In genomic region chr14:21039585-21040369, GRCh38 we compare ENCODE assay signal across 8 cellular contexts. TPM values are rescaled to one million over a fixed set of nuclear protein-coding genes. Genes with fewer than 3 reads are reported as not detected.
A peak's percentile ranks its signal among the peaks of the same experiment; 100 is the strongest.
DNase-seq lines count a peak whose midpoint lies in the region; TF ChIP-seq lines count a peak whose summit lies in the region.

No MANE protein-coding gene starts in this region.

- H3K36me3 ChIP-seq in adrenal gland (replicated peaks in 1 of 2) (no peaks in the 10 kb centered on the region), cardiac muscle cell (no peaks in the 10 kb centered on the region)

- no peaks in the 10 kb centered on the region for H3K27me3 ChIP-seq in adrenal gland
- no peaks in the 10 kb centered on the region for H3K27me3 ChIP-seq in cardiac muscle cell

- no peak for TF ChIP-seq POLR2A in adrenal gland (IDR thresholded peaks at IDR 0.05)

- no peaks in the 10 kb centered on the region for H3K9me3 ChIP-seq in adrenal gland (replicated peaks in 1 of 3)
- no peaks in the 10 kb centered on the region for H3K9me3 ChIP-seq in cardiac muscle cell (ENCODE audit: low read depth)

- TF ChIP-seq CTCF in GM12875 (IDR thresholded peaks at IDR 0.05; ENCODE audit: borderline replicate concordance, insufficient read depth, low read depth, low read length): peak; percentile 48
- TF ChIP-seq CTCF in adrenal gland (IDR thresholded peaks at IDR 0.05): peak; percentile 46 to 84 (median 74)
- TF ChIP-seq CTCF in cardiac muscle cell (IDR thresholded peaks at IDR 0.05; ENCODE audit: low read depth, low read length): peak; percentile 73

- no peak overlapping the region for H3K4me3 ChIP-seq in GM12875 (ENCODE audit: low read depth, low read length)
- no peak overlapping the region for H3K4me3 ChIP-seq in adrenal gland
- H3K4me3 ChIP-seq in cardiac muscle cell: no peak overlapping the region

- intact Hi-C loops in adrenal gland (cut with DNase I): no loop called here

- H3K4me1 ChIP-seq in adrenal gland (replicated peaks in 1 of 2): peaks cover 35 to 62% of the 10 kb centered on the region in 2 donors
- peaks cover 17% of the 10 kb centered on the region for H3K4me1 ChIP-seq in cardiac muscle cell (ENCODE audit: low read depth)

- H3K27ac ChIP-seq in adrenal gland: peak overlapping the region in 4 of 5 donors; percentile 43 to 86 (median 78)
- peak overlapping the region; percentile 80 for H3K27ac ChIP-seq in cardiac muscle cell

- DNase-seq in AG20443 (ENCODE audit: low spot score) (peak; percentile 78), NCI-H2196 (lab: John Stamatoyannopoulos, UW; ENCODE audit: unreplicated experiment) (peak; percentile 67), adrenal gland (peak; percentile 58 to 80 (median 73)), cardiac muscle cell (ENCODE audit: low read depth in 1 of 2, low spot score in 1 of 2) (peak; percentile 85 to 86), pons (ENCODE audit: low spot score) (peak; percentile 95), NCI-H187 (lab: John Stamatoyannopoulos, UW) (no peak)
- no peak for DNase-seq in stimulated activated CD4-positive, alpha-beta T cell treated with anti-CD3 and anti-CD28 coated beads, Interleukin-4, amount 100 ng/mL, for 4 hours

- 49 to 53% (median 52%) methylated on average over 8 of the region's 8 CpGs for WGBS in adrenal gland, 4 donors

RNA-seq across cellular contexts. Expression of gene RNASE7, which starts 2.4 kb away (rescaled TPM):
- total RNA-seq in adrenal gland (under 1 TPM in 1 of 8 donors, not detected in 7; 0.34 TPM), cardiac muscle cell (not detected in 2 replicates)
- polyA plus RNA-seq in adrenal gland (under 1 TPM in 1 of 3 donors, not detected in 2; 0.20 TPM), cardiac muscle cell (not detected in 2 replicates)

RNA-seq across cellular contexts. Expression of gene RNASE13, which starts 5.2 kb away (rescaled TPM):
- total RNA-seq in adrenal gland (under 1 TPM in 1 of 8 donors, not detected in 7; 0.27 TPM), cardiac muscle cell (not detected in 2 replicates)
- polyA plus RNA-seq in adrenal gland (under 1 TPM in 1 of 3 donors, not detected in 2; 0.03 TPM), cardiac muscle cell (0.84 TPM in 1 of 2 replicates, not detected in the other)

RNA-seq across cellular contexts. Expression of gene TPPP2, which starts 9.8 kb away (rescaled TPM):
- total RNA-seq in adrenal gland (1 to 10 TPM in 2 of 8 donors, under 1 TPM in 1, not detected in 5; 0.31 to 1.1 (median 1.0) TPM), cardiac muscle cell (0.92 TPM in 1 of 2 replicates, not detected in the other)
- polyA plus RNA-seq in adrenal gland (under 1 TPM in 2 of 3 donors, not detected in 1; 0.44 to 0.80 TPM), cardiac muscle cell (0.39 and 1.9 TPM in 2 replicates)

RNA-seq across cellular contexts. Expression of gene NDRG2, which starts 14.9 kb away (rescaled TPM):
- total RNA-seq in adrenal gland: 1,000 to 10,000 TPM in 1 of 8 donors, 100 to 1,000 TPM in 7; 401 to 1,323 (median 686) TPM
- polyA plus RNA-seq in adrenal gland: 100 to 1,000 TPM; 399 to 639 (median 619) TPM
- total RNA-seq in cardiac muscle cell: 218 and 234 TPM in 2 replicates
- polyA plus RNA-seq in cardiac muscle cell: 386 and 423 TPM in 2 replicates

RNA-seq across cellular contexts. Expression of gene RNASE8, which starts 17.8 kb away (rescaled TPM):
- total RNA-seq in adrenal gland (not detected), cardiac muscle cell (not detected in 2 replicates)
- polyA plus RNA-seq in adrenal gland (not detected), cardiac muscle cell (not detected in 2 replicates)

Comparison
In these comparisons a context has a peak if more than half of its experiments do, and no peak if none do; other contexts are left out.
1. DNase-seq: peak in AG20443 (single experiment), NCI-H2196 (single experiment), adrenal gland (7 of 7), cardiac muscle cell (2 of 2) and pons (single experiment); none in stimulated activated CD4-positive, alpha-beta T cell treated with anti-CD3 and anti-CD28 coated beads, Interleukin-4, amount 100 ng/mL, for 4 hours (0 of 2) and NCI-H187 (0 of 2).
2. Peak in every context shown above with its lines, with median percentiles within 50 percentile points of each other: CTCF ChIP-seq.